Comparison of ENCODE assay signal across 1 cellular context in genomic region chr12:53235164-53235563, GRCh38.
TF ChIP-seq lines count a peak whose summit lies in the region.

No MANE protein-coding gene starts in this region.

TF ChIP-seq in GM23338, 12 proteins besides CTCF, POLR2A, EP300 and RAD21 (continued from another document):
- no peak for TF ChIP-seq ETS1 (IDR thresholded peaks at IDR 0.05)
- no peak for TF ChIP-seq EZH2 (IDR thresholded peaks at IDR 0.05; ENCODE audit: low read depth, unreplicated experiment)
- TF ChIP-seq ZNF331 (CRISPR knock-in tag; IDR thresholded peaks at IDR 0.05; ENCODE audit: low read depth): no peak
- no peak for TF ChIP-seq STAT1 (IDR thresholded peaks at IDR 0.05; ENCODE audit: unreplicated experiment)
- TF ChIP-seq POLR2AphosphoS5 (IDR thresholded peaks at IDR 0.05; ENCODE audit: low read depth): no peak
- TF ChIP-seq CREB1 (CRISPR knock-in tag; IDR thresholded peaks at IDR 0.05; ENCODE audit: low read depth): no peak
- TF ChIP-seq JUNB (IDR thresholded peaks at IDR 0.05; ENCODE audit: unreplicated experiment): no peak
- TF ChIP-seq EZH2phosphoT487 (IDR thresholded peaks at IDR 0.05; ENCODE audit: unreplicated experiment): no peak
- no peak for TF ChIP-seq ZNF114 (CRISPR knock-in tag; IDR thresholded peaks at IDR 0.05)
